17 cellular contexts compared by ENCODE assay signal in the genomic region with DNA sequence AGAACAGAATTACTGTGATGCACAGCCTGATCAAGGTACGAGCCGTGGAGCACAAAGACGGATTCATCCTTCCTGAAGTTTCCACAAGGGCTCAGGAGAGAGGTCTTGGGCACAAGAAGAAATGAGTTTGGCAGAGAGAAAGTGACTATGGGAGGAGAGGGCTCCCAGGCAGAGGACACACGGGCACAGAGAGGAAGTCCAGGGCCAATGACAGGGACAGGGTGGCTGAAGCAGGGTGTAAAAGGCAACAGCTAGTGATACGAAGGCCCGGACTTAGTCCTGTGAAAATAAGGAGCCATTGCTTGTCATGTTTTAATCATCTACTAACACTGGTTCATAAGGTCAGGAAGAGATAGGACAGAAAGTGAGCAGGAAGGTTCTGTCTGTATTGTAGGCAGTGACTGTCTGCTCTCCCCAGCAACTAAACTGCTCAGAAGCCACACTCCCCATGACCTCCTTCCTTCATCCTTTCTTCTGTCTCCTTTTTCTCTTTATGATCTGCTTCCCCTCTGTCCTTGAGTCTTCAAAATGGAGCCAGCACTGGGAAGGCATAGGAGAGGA.
"Had no signal": no experiment of that assay in that cellular context is flagged by ENCODE, and none has a peak within 500 bp of the region (broad histone marks: within the 10 kb centered on the region; RNA-seq: fewer than 3 reads in every experiment).

No MANE protein-coding gene starts in this region.

- H3K9me3 ChIP-seq: left lung, neutrophil, tibial nerve had no signal

- H3K9me3 Mint-ChIP-seq: activated B cell treated with CpG ODN at 0.5 μM for 24 hours; activated CD4-positive, alpha-beta T cell treated with anti-CD3 and anti-CD28 coated beads, Interleukin-2, amount 10 ng/mL, durations not matched to agents 7 days and 5 days; activated naive CD4-positive, alpha-beta T cell treated with anti-CD3 and anti-CD28 coated beads, Interleukin-2, amount 10 ng/mL, durations not matched to agents 7 days and 5 days; activated T-helper 2 cell treated with anti-CD3 and anti-CD28 coated beads, Interferon-gamma antibody, Interleukin-2, Interleukin-4, amounts not matched to agents 10 μg/mL and 5 μg/mL and 100 μg/mL, durations not matched to agents 14 hours and 24 hours and 36 hours; brain; naive thymus-derived CD4-positive, alpha-beta T cell; stimulated activated memory B cell treated with anti-CD40 and anti-IgM and Interleukin-4, amounts not matched to agents 10 μg/mL and 1 μg/mL and 100 μg/mL, for 72 hours; T-helper 1 cell treated with Interleukin-12 subunit alpha and Interleukin-12 subunit beta and Interleukin-4 antibody, amounts not matched to agents 30 μg/mL and 1 μg/mL, for 36 hours had no signal

- H3K27ac Mint-ChIP-seq: activated B cell treated with CpG ODN at 0.5 μM for 24 hours; activated CD4-positive, alpha-beta T cell treated with anti-CD3 and anti-CD28 coated beads, Interleukin-2, amount 10 ng/mL, durations not matched to agents 7 days and 5 days; activated naive CD4-positive, alpha-beta T cell treated with anti-CD3 and anti-CD28 coated beads, Interleukin-2, amount 10 ng/mL, durations not matched to agents 7 days and 5 days; activated T-helper 2 cell treated with anti-CD3 and anti-CD28 coated beads, Interferon-gamma antibody, Interleukin-2, Interleukin-4, amounts not matched to agents 10 μg/mL and 5 μg/mL and 100 μg/mL, durations not matched to agents 14 hours and 24 hours and 36 hours; stimulated activated memory B cell treated with anti-CD40 and anti-IgM and Interleukin-4, amounts not matched to agents 10 μg/mL and 1 μg/mL and 100 μg/mL, for 72 hours; T-helper 1 cell treated with Interleukin-12 subunit alpha and Interleukin-12 subunit beta and Interleukin-4 antibody, amounts not matched to agents 30 μg/mL and 1 μg/mL, for 36 hours had no signal

- DNase-seq: activated B cell treated with CpG ODN at 0.5 μM for 24 hours; activated CD4-positive, alpha-beta T cell treated with anti-CD3 and anti-CD28 coated beads, Interleukin-2, amount 10 ng/mL, durations not matched to agents 7 days and 5 days; activated naive CD4-positive, alpha-beta T cell treated with anti-CD3 and anti-CD28 coated beads, Interleukin-2, amount 10 ng/mL, durations not matched to agents 7 days and 5 days; activated T-cell treated with anti-CD3 and anti-CD28 coated beads for 4 hours; erythroblast; left lung; naive thymus-derived CD4-positive, alpha-beta T cell; substantia nigra had no signal

- H3K27me3 Mint-ChIP-seq: activated B cell treated with CpG ODN at 0.5 μM for 24 hours; activated CD4-positive, alpha-beta T cell treated with anti-CD3 and anti-CD28 coated beads, Interleukin-2, amount 10 ng/mL, durations not matched to agents 7 days and 5 days; activated naive CD4-positive, alpha-beta T cell treated with anti-CD3 and anti-CD28 coated beads, Interleukin-2, amount 10 ng/mL, durations not matched to agents 7 days and 5 days; brain; naive thymus-derived CD4-positive, alpha-beta T cell; stimulated activated memory B cell treated with anti-CD40 and anti-IgM and Interleukin-4, amounts not matched to agents 10 μg/mL and 1 μg/mL and 100 μg/mL, for 72 hours had no signal

- H3K9ac ChIP-seq: parathyroid adenoma had no signal

- ATAC-seq: left lung; naive thymus-derived CD4-positive, alpha-beta T cell; stimulated activated memory B cell treated with anti-CD40 and anti-IgM and Interleukin-4, amounts not matched to agents 10 μg/mL and 1 μg/mL and 100 μg/mL, for 72 hours had no signal

- H3K27me3 ChIP-seq: hepatocyte, left lung, neutrophil, tibial nerve had no signal

- H3K27ac ChIP-seq: hepatocyte, left lung, neutrophil, parathyroid adenoma, tibial nerve had no signal

- H3K4me3 Mint-ChIP-seq: activated B cell treated with CpG ODN at 0.5 μM for 24 hours; activated CD4-positive, alpha-beta T cell treated with anti-CD3 and anti-CD28 coated beads, Interleukin-2, amount 10 ng/mL, durations not matched to agents 7 days and 5 days; activated naive CD4-positive, alpha-beta T cell treated with anti-CD3 and anti-CD28 coated beads, Interleukin-2, amount 10 ng/mL, durations not matched to agents 7 days and 5 days; brain; naive thymus-derived CD4-positive, alpha-beta T cell; stimulated activated memory B cell treated with anti-CD40 and anti-IgM and Interleukin-4, amounts not matched to agents 10 μg/mL and 1 μg/mL and 100 μg/mL, for 72 hours; T-helper 1 cell treated with Interleukin-12 subunit alpha and Interleukin-12 subunit beta and Interleukin-4 antibody, amounts not matched to agents 30 μg/mL and 1 μg/mL, for 36 hours had no signal

- H3K4me1 Mint-ChIP-seq: brain had no signal

- H2AFZ ChIP-seq: hepatocyte, parathyroid adenoma had no signal

- H3K4me1 ChIP-seq: left lung, parathyroid adenoma, tibial nerve had no signal

- H3K4me3 ChIP-seq: hepatocyte, left lung, tibial nerve had no signal

- FAIRE-seq: keratinocyte had no signal

- H3K79me2 ChIP-seq: hepatocyte, parathyroid adenoma had no signal

- H3K4me2 ChIP-seq: hepatocyte had no signal
